29 cellular contexts compared by ENCODE assay signal in the genomic region with DNA sequence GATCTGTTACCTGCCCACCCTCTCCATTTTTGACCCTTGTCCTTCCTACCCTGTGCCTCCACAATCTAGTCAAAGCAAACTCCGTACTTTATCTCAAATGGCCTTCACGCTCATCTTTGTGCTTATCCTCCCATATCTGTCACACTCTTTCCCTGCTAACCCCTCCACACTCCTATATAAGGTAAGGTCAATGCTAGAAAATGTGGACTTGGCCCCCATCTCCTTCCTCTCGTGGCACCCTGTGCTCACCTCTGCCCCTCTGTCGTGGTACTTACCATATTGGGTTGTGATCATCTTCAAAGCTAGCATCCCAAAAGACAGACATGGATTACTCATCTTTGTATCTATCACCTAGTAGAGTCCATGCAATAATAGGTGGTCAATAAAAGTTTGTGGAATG.
DNase-seq lines count a peak whose midpoint lies in the region; ATAC-seq, FAIRE-seq and TF ChIP-seq lines count a peak whose summit lies in the region.
"Had no signal": no experiment of that assay in that cellular context is flagged by ENCODE, and none has a peak within 500 bp of the region (broad histone marks: within the 10 kb centered on the region; RNA-seq: fewer than 3 reads in every experiment).

No MANE protein-coding gene starts in this region.

- no peak overlapping the region for H3K9ac ChIP-seq in HepG2 (ENCODE audit: insufficient read depth, low read depth, low read length)
- H3K9ac ChIP-seq: BLaER1; BLaER1 treated with 17β-estradiol and CSF1 and Interleukin-3, amounts not matched to agents 10 nM and 100 nM had no signal

- H4K20me1 ChIP-seq in HepG2 (ENCODE audit: insufficient read depth, low read length): no peaks in the 10 kb centered on the region
- H4K20me1 ChIP-seq: BLaER1; BLaER1 treated with 17β-estradiol and CSF1 and Interleukin-3, amounts not matched to agents 10 nM and 100 nM had no signal

- no peak for FAIRE-seq in HepG2 (lab: Jason Lieb, UNC)
- FAIRE-seq: A204.1, A549, D721Med had no signal

- in situ Hi-C loops in HepG2 (cut with HindIII; ENCODE audit: extremely low pct_ligation_motif_present, low pct_unique_long_range_greater_than_20kb): no loop called here

- no peak for TF ChIP-seq EP300 in HepG2 (IDR thresholded peaks at IDR 0.05; ENCODE audit: low read depth in 2 of 2, low read length in 2 of 2)
- TF ChIP-seq EP300 in HepG2 (CRISPR knock-in tag; IDR thresholded peaks at IDR 0.05; ENCODE audit: borderline replicate concordance): no peak

- no peak overlapping the region for H2AFZ ChIP-seq in HepG2 (ENCODE audit: low read length)

- WGBS in HepG2 (ENCODE audit: low lambda C conversion rate): 89% methylated on average over 4 of the region's 4 CpGs
- 64% methylated on average over 4 of the region's 4 CpGs for WGBS in right lobe of liver (ENCODE audit: insufficient coverage, low coverage, low lambda C conversion rate, missing lambda C conversion rate)

- H3K27me3 ChIP-seq in HepG2 (ENCODE audit: control insufficient read depth in 1 of 2, insufficient read depth in 2 of 2, low read length in 2 of 2) (no peaks in the 10 kb centered on the region), right lobe of liver (no peaks in the 10 kb centered on the region)
- H3K27me3 ChIP-seq: BLaER1; BLaER1 treated with 17β-estradiol and CSF1 and Interleukin-3, amounts not matched to agents 10 nM and 100 nM had no signal

- H3K4me1 ChIP-seq in HepG2 (ENCODE audit: insufficient read depth, low read length): peaks cover 68% of the 10 kb centered on the region
- peaks cover 0 to 23% (median 0%) of the 10 kb centered on the region in 4 donors for H3K4me1 ChIP-seq in right lobe of liver
- H3K4me1 ChIP-seq: A549; BE2C; BLaER1; BLaER1 treated with 17β-estradiol and CSF1 and Interleukin-3, amounts not matched to agents 10 nM and 100 nM had no signal

- no peak overlapping the region for H3K4me3 ChIP-seq in HepG2 (replicated peaks in 1 of 3; ENCODE audit: insufficient read depth in 1 of 3, low read depth in 2 of 3, low read length in 3 of 3)
- H3K4me3 ChIP-seq in right lobe of liver: no peak overlapping the region
- H3K4me3 ChIP-seq: A549; BLaER1; BLaER1 treated with 17β-estradiol and CSF1 and Interleukin-3, amounts not matched to agents 10 nM and 100 nM had no signal

- DNase-seq in HepG2 (ENCODE audit: low spot score): no peak
- DNase-seq in right lobe of liver: no peak
- DNase-seq: 8988T; ACHN; AML-193; BE2C; C1 segment of cervical spinal cord; Caco-2; Calu3; CD4-positive, alpha-beta memory T cell; CD4-positive, alpha-beta T cell; CD4-positive, CD25-positive, alpha-beta regulatory T cell; CD8-positive, alpha-beta memory T cell; CD8-positive, alpha-beta T cell; COR-L47; DMS 273 treated with DMSO at 0.1 percent for 48 hours; DMS153; DMS53; DMS79; DMS79 treated with DMSO at 0.1 percent for 48 hours; DND-41; EL had no signal

- intact Hi-C loops in HepG2 (cut with micrococcal nuclease; ENCODE audit: unreplicated experiment) (loop anchor here (5.0 kb wide), 1 partner anchor 128 kb away; a partner anchor contains a TSS), right lobe of liver (cut with DNase I) (no loop called here)

- H3K27ac ChIP-seq in HepG2 (ENCODE audit: extremely low read length, insufficient read depth, low read length) (no peak overlapping the region), right lobe of liver (no peak overlapping the region)
- H3K27ac ChIP-seq: 22Rv1; A549; BLaER1; BLaER1 treated with 17β-estradiol and CSF1 and Interleukin-3, amounts not matched to agents 10 nM and 100 nM; C4-2B had no signal

- TF ChIP-seq RAD21 in HepG2 (CRISPR knock-in tag; IDR thresholded peaks at IDR 0.05): no peak

- POLR2A ChIA-PET in HepG2 (lab: Yijun Ruan, JAX): interaction anchor here (1.7 to 2.4 kb wide), 2 partner anchors 44 to 132 kb away, joined by 5 to 26 read pairs; no protein-coding TSS in a partner anchor

- CTCF ChIA-PET in HepG2 (lab: Yijun Ruan, JAX; ENCODE audit: low intra/inter-chr PET ratio, low total read pairs): no interaction called here

- H3K79me2 ChIP-seq in HepG2 (ENCODE audit: insufficient read depth, low read length): no peaks in the 10 kb centered on the region

- TF ChIP-seq CTCF in HepG2 (CRISPR knock-in tag; IDR thresholded peaks at IDR 0.05): no peak
- no peak for TF ChIP-seq CTCF in right lobe of liver (IDR thresholded peaks at IDR 0.05)

- no TSS peak for BruUV-seq in HepG2 (replicated peaks; lab: Mats Ljungman, UMichigan)

- H3K9me3 ChIP-seq in HepG2 (ENCODE audit: low read length): no peaks in the 10 kb centered on the region
- no peaks in the 10 kb centered on the region for H3K9me3 ChIP-seq in right lobe of liver
- H3K9me3 ChIP-seq: A549, BE2C, BLaER1, Caco-2 had no signal

- TF ChIP-seq POLR2A in HepG2 (IDR thresholded peaks at IDR 0.05; ENCODE audit: insufficient read depth in 1 of 2, low read depth in 2 of 2, low read length in 2 of 2) (no peak), right lobe of liver (IDR thresholded peaks at IDR 0.05) (no peak)

- ATAC-seq in HepG2 (no peak), right lobe of liver (no peak)
- ATAC-seq: A549; CD8-positive, alpha-beta T cell had no signal

- no peak overlapping the region for H3K4me2 ChIP-seq in HepG2 (ENCODE audit: low read depth, low read length)
- H3K4me2 ChIP-seq: A549; BLaER1; BLaER1 treated with 17β-estradiol and CSF1 and Interleukin-3, amounts not matched to agents 10 nM and 100 nM had no signal

- H3K36me3 ChIP-seq in HepG2 (replicated peaks in 1 of 2; ENCODE audit: control insufficient read depth in 1 of 2, insufficient read depth in 2 of 2, low read length in 2 of 2) (peaks cover 0 to 5% of the 10 kb centered on the region in 2 experiments; a peak in 3 of 5 replicates), right lobe of liver (no peaks in the 10 kb centered on the region)
- H3K36me3 ChIP-seq: BE2C; BLaER1; BLaER1 treated with 17β-estradiol and CSF1 and Interleukin-3, amounts not matched to agents 10 nM and 100 nM had no signal

TF ChIP-seq in HepG2, 621 proteins besides CTCF, POLR2A, EP300 and RAD21 (continues in another document):
- TF ChIP-seq ZKSCAN5 (CRISPR knock-in tag; IDR thresholded peaks at IDR 0.05) (no peak), NFYC (CRISPR knock-in tag; IDR thresholded peaks at IDR 0.05) (no peak), SRF (IDR thresholded peaks at IDR 0.05; ENCODE audit: low read depth, low read length) (peak; percentile 80), SP140L (CRISPR knock-in tag; IDR thresholded peaks at IDR 0.05; ENCODE audit: borderline replicate concordance) (no peak), GTF3A (CRISPR knock-in tag; conservative IDR thresholded peaks at IDR 0.05) (no peak), AHR (CRISPR knock-in tag; IDR thresholded peaks at IDR 0.05) (no peak), ZFAT (CRISPR knock-in tag; conservative IDR thresholded peaks at IDR 0.05) (no peak), POGZ (CRISPR knock-in tag; IDR thresholded peaks at IDR 0.05) (peak; percentile 45; the same call in 1 of the 2 replicates), RFX1 (IDR thresholded peaks at IDR 0.05) (no peak), ZNF773 (CRISPR knock-in tag; IDR thresholded peaks at IDR 0.05; ENCODE audit: borderline replicate concordance) (no peak), MAFK (conservative IDR thresholded peaks at IDR 0.05 in 1 of 2, IDR thresholded peaks at IDR 0.05 in 1 of 2; ENCODE audit: low read length in 2 of 2) (no peak)
- TF ChIP-seq, protein P1, sequence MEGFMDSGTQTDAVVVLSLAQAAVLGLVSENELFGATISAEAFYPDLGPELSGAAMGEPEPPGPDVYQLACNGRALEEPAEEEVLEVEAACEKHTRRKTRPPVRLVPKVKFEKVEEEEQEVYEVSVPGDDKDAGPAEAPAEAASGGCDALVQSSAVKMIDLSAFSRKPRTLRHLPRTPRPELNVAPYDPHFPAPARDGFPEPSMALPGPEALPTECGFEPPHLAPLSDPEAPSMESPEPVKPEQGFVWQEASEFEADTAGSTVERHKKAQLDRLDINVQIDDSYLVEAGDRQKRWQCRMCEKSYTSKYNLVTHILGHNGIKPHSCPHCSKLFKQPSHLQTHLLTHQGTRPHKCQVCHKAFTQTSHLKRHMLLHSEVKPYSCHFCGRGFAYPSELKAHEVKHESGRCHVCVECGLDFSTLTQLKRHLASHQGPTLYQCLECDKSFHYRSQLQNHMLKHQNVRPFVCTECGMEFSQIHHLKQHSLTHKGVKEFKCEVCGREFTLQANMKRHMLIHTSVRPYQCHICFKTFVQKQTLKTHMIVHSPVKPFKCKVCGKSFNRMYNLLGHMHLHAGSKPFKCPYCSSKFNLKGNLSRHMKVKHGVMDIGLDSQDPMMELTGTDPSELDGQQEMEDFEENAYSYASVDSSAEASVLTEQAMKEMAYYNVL (CRISPR knock-in tag; IDR thresholded peaks at IDR 0.05; ENCODE audit: borderline replicate concordance): 0 out of 2 replicates have a peak, but pooled peaks have one; percentile 45
- TF ChIP-seq, protein P2, sequence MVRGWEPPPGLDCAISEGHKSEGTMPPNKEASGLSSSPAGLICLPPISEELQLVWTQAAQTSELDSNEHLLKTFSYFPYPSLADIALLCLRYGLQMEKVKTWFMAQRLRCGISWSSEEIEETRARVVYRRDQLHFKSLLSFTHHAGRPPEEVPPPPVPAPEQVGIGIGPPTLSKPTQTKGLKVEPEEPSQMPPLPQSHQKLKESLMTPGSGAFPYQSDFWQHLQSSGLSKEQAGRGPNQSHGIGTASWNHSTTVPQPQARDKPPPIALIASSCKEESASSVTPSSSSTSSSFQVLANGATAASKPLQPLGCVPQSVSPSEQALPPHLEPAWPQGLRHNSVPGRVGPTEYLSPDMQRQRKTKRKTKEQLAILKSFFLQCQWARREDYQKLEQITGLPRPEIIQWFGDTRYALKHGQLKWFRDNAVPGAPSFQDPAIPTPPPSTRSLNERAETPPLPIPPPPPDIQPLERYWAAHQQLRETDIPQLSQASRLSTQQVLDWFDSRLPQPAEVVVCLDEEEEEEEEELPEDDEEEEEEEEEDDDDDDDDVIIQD (CRISPR knock-in tag; IDR thresholded peaks at IDR 0.05; ENCODE audit: low read depth): peak; percentile 54; the same call in 1 of the 2 replicates
- TF ChIP-seq, protein P3, sequence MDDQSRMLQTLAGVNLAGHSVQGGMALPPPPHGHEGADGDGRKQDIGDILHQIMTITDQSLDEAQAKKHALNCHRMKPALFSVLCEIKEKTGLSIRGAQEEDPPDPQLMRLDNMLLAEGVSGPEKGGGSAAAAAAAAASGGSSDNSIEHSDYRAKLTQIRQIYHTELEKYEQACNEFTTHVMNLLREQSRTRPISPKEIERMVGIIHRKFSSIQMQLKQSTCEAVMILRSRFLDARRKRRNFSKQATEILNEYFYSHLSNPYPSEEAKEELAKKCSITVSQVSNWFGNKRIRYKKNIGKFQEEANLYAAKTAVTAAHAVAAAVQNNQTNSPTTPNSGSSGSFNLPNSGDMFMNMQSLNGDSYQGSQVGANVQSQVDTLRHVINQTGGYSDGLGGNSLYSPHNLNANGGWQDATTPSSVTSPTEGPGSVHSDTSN (CRISPR knock-in tag; IDR thresholded peaks at IDR 0.05; ENCODE audit: borderline replicate concordance): no peak
